ENCODE assay signal across 7 cellular contexts in genomic region chr4:39181905-39182638, GRCh38. TPM values are rescaled to one million over a fixed set of nuclear protein-coding genes. Genes with fewer than 3 reads are reported as not detected.
A peak's percentile ranks its signal among the peaks of the same experiment; 100 is the strongest.
DNase-seq lines count a peak whose midpoint lies in the region; ATAC-seq and TF ChIP-seq lines count a peak whose summit lies in the region.

Gene WDR19, plus strand, starts transcription at chr4:39182529. Its CDS starts 29 bp downstream, at chr4:39182558.

- peaks cover 5% of the 10 kb centered on the region for H3K79me2 ChIP-seq in hepatocyte

- peak within 1 kb of the TSS; percentile 57 for H2AFZ ChIP-seq in hepatocyte

- peak within 1 kb of the TSS; percentile 4 for H3K27ac ChIP-seq in hepatocyte

- peak within 1 kb of the TSS; percentile 42 for H3K4me3 ChIP-seq in hepatocyte

- H3K36me3 ChIP-seq in hepatocyte (replicated peaks; ENCODE audit: insufficient read depth, low read depth), result no peaks in the 10 kb centered on the region

- H3K4me2 ChIP-seq in hepatocyte, result peak within 1 kb of the TSS; percentile 95

- H3K4me1 ChIP-seq in hepatocyte (ENCODE audit: insufficient read depth), result peaks cover 6% of the 10 kb centered on the region

- TF ChIP-seq CTCF in hepatocyte (IDR thresholded peaks at IDR 0.05; ENCODE audit: poor library complexity), result peak; percentile 53

- WGBS in hepatocyte (ENCODE audit: low lambda C conversion rate, missing lambda C conversion rate), result under 1% methylated on average over 48 of the region's 48 CpGs

- no peaks in the 10 kb centered on the region for H4K20me1 ChIP-seq in hepatocyte (ENCODE audit: insufficient read depth, poor library complexity, severe bottlenecking)

- no peaks in the 10 kb centered on the region for H3K9me3 ChIP-seq in hepatocyte (ENCODE audit: low read depth)

- H3K9me2 ChIP-seq in hepatocyte (replicated peaks; ENCODE audit: insufficient read depth), result no peaks in the 10 kb centered on the region

- no peaks in the 10 kb centered on the region for H3K27me3 ChIP-seq in hepatocyte

- ATAC-seq in GM18502 (IDR thresholded peaks at IDR 0.05; ENCODE audit: poor library complexity, unreplicated experiment), result peak; percentile 99
- ATAC-seq in HG02970 (IDR thresholded peaks at IDR 0.05; ENCODE audit: low FRiP score, unreplicated experiment), result peak; percentile 99

- DNase-seq in NCI-H1930 (lab: John Stamatoyannopoulos, UW), result peak; percentile 94 to 97
- DNase-seq in T-helper 22 cell (ENCODE audit: low read depth), result peak; percentile 97
- DNase-seq in astrocyte of the hippocampus (ENCODE audit: low read depth, low spot score), result peak; percentile 100
- peak; percentile 99 for DNase-seq in hepatocyte (ENCODE audit: low spot score)
- peak; percentile 98 for DNase-seq in renal cortical epithelial cell (ENCODE audit: low read depth)

RNA-seq across cellular contexts. Expression of gene WDR19, which starts in this region (rescaled TPM):
- total RNA-seq in hepatocyte (27.5 and 30.3 TPM in 2 replicates), renal cortical epithelial cell (15.3 and 42.8 TPM in 2 replicates)
- polyA plus RNA-seq in hepatocyte, result 13.6 and 22.1 TPM in 2 replicates

Comparison
In these comparisons a context has a peak if more than half of its experiments do, and no peak if none do; other contexts are left out.
1. Peak in every context shown above with its lines: DNase-seq, ATAC-seq, H3K4me3 ChIP-seq and H3K27ac ChIP-seq.